In genomic region chr19:16168465-16169081, GRCh38 we compare ENCODE assay signal across 17 cellular contexts. TPM values are rescaled to one million over a fixed set of nuclear protein-coding genes. Genes with fewer than 3 reads are reported as not detected.
DNase-seq lines count a peak whose midpoint lies in the region; FAIRE-seq and TF ChIP-seq lines count a peak whose summit lies in the region.
"Had no signal": no experiment of that assay in that cellular context is flagged by ENCODE, and none has a peak within 500 bp of the region (broad histone marks: within the 10 kb centered on the region; RNA-seq: fewer than 3 reads in every experiment).

No MANE protein-coding gene starts in this region.

- H3K9me3 ChIP-seq in PC-9 (ENCODE audit: insufficient read depth, low read depth), result no peaks in the 10 kb centered on the region
- no peaks in the 10 kb centered on the region for H3K9me3 ChIP-seq in suprapubic skin
- H3K9me3 ChIP-seq: breast epithelium had no signal

- H3K9me2 ChIP-seq in PC-9 (ENCODE audit: insufficient read depth), result no peaks in the 10 kb centered on the region

- no peak for TF ChIP-seq CTCF in PC-9 (conservative IDR thresholded peaks at IDR 0.05)
- no peak for TF ChIP-seq CTCF in choroid plexus epithelial cell (conservative IDR thresholded peaks at IDR 0.05; ENCODE audit: low read depth, low read length)
- TF ChIP-seq CTCF in suprapubic skin (IDR thresholded peaks at IDR 0.05), result no peak

- H3K4me3 ChIP-seq in PC-9, result no peak overlapping the region
- no peak overlapping the region for H3K4me3 ChIP-seq in choroid plexus epithelial cell (ENCODE audit: low read depth, low read length)
- no peak overlapping the region for H3K4me3 ChIP-seq in suprapubic skin
- H3K4me3 ChIP-seq: breast epithelium, SK-N-MC had no signal

- no peaks in the 10 kb centered on the region for H4K20me1 ChIP-seq in PC-9 (ENCODE audit: insufficient read depth)

- no TSS peak for BruUV-seq in PC-9 (replicated peaks; lab: Mats Ljungman, UMichigan)

- intact Hi-C loops in PC-9 (cut with micrococcal nuclease; ENCODE audit: unreplicated experiment), result no loop called here

- no peak overlapping the region for H2AFZ ChIP-seq in PC-9

- CTCF ChIA-PET in PC-9 (lab: Charles Lee), result no interaction called here

- H3K4me1 ChIP-seq in PC-9 (replicated peaks; ENCODE audit: insufficient read depth) (peaks cover 40% of the 10 kb centered on the region), suprapubic skin (no peaks in the 10 kb centered on the region)

- H3K27me3 ChIP-seq in PC-9 (ENCODE audit: insufficient read depth, low read depth) (no peaks in the 10 kb centered on the region), suprapubic skin (no peaks in the 10 kb centered on the region)
- H3K27me3 ChIP-seq: breast epithelium had no signal

- WGBS in suprapubic skin, result 53% methylated on average over 2 of the region's 2 CpGs

- POLR2A ChIA-PET in PC-9 (lab: Charles Lee; ENCODE audit: unreplicated experiment), result no interaction called here

- H3K27ac ChIP-seq in PC-9, result no peak overlapping the region
- H3K27ac ChIP-seq in suprapubic skin, result no peak overlapping the region
- H3K27ac ChIP-seq: breast epithelium, SK-N-MC had no signal

- peaks cover 29% of the 10 kb centered on the region; the same call in 1 of the 2 replicates for H3F3A ChIP-seq in PC-9 (ENCODE audit: insufficient read depth, low read depth)

- H3K36me3 ChIP-seq in PC-9 (ENCODE audit: low read depth), result no peaks in the 10 kb centered on the region
- no peaks in the 10 kb centered on the region for H3K36me3 ChIP-seq in suprapubic skin
- H3K36me3 ChIP-seq: breast epithelium had no signal

- no peak for TF ChIP-seq POLR2A in suprapubic skin (IDR thresholded peaks at IDR 0.05)

- DNase-seq in AML-193 (lab: John Stamatoyannopoulos, UW), result peak; percentile 85 to 87
- DNase-seq in GM18507 (ENCODE audit: extremely low spot score, insufficient read length, low read depth), result no peak
- DNase-seq in PC-9, result peak in 1 of 2 experiments; percentile 51
- peak; percentile 81 for DNase-seq in choroid plexus epithelial cell (ENCODE audit: low read depth)
- no peak for DNase-seq in suprapubic skin (ENCODE audit: low spot score in 2 of 2)
- DNase-seq in A172 (ENCODE audit: low spot score), result no peak
- DNase-seq in NCI-H2029 treated with DMSO at 0.1 percent for 48 hours (lab: John Stamatoyannopoulos, UW), result no peak
- DNase-seq in DMS114 treated with DMSO at 0.1 percent for 48 hours (lab: John Stamatoyannopoulos, UW; ENCODE audit: unreplicated experiment), result no peak
- DNase-seq: C1 segment of cervical spinal cord; kidney glomerular epithelial cell; NCI-H2171; stimulated activated CD4-positive, alpha-beta T cell treated with anti-CD3 and anti-CD28 coated beads, Interleukin-15, amount 100 ng/mL, for 24 hours; stimulated activated naive CD4-positive, alpha-beta T cell had no signal

- H3K4me2 ChIP-seq in PC-9, result 0 out of 2 replicates have a peak overlapping the region, but pooled peaks have one; percentile 1

- H3K79me2 ChIP-seq in PC-9 (ENCODE audit: low read depth), result no peaks in the 10 kb centered on the region

- no peak for TF ChIP-seq EP300 in suprapubic skin (IDR thresholded peaks at IDR 0.05)

- peak; percentile 15 for FAIRE-seq in GM18507 (lab: Jason Lieb, UNC)

RNA-seq across cellular contexts. Expression of gene CIB3, which starts 4.8 kb away (rescaled TPM):
- total RNA-seq in PC-9 (2021) (not detected in 2 replicates), suprapubic skin (not detected)
- not detected in 2 replicates for total RNA-seq in A172 (2014; rRNA removed; shearing (Covaris generic))
- total RNA-seq: fibroblast of lung, HT1080 had no signal

RNA-seq across cellular contexts. Expression of gene FAM32A, which starts 16.6 kb away (rescaled TPM):
- total RNA-seq in PC-9 (2021), result 44.3 and 66.5 TPM in 2 replicates
- total RNA-seq in suprapubic skin, result 100 to 1,000 TPM in 1 of 4 donors, 10 to 100 TPM in 3; 64.2 to 102 (median 81.2) TPM
- 198 and 231 TPM in 2 replicates for total RNA-seq in A172 (2014; rRNA removed; shearing (Covaris generic))

RNA-seq across cellular contexts. Expression of gene HSH2D, which starts 25.1 kb away (rescaled TPM):
- total RNA-seq in PC-9 (2021), result 10.9 and 13.7 TPM in 2 replicates
- total RNA-seq in suprapubic skin, result 1 to 10 TPM in 1 of 4 donors, under 1 TPM in 1, not detected in 2; 0.23 to 1.4 TPM
- total RNA-seq in A172 (2014; rRNA removed; shearing (Covaris generic)), result not detected in 2 replicates
- total RNA-seq: fibroblast of lung, HT1080 had no signal

RNA-seq across cellular contexts. Expression of gene AP1M1, which starts 29.1 kb away (rescaled TPM):
- 27.5 and 52.8 TPM in 2 replicates for total RNA-seq in PC-9 (2021)
- 10 to 100 TPM; 37.2 to 61.2 (median 45.0) TPM for total RNA-seq in suprapubic skin
- total RNA-seq in A172 (2014; rRNA removed; shearing (Covaris generic)), result 118 and 133 TPM in 2 replicates

RNA-seq across cellular contexts. Expression of gene RAB8A, which starts 56.9 kb away (rescaled TPM):
- total RNA-seq in PC-9 (2021), result 87.9 and 104 TPM in 2 replicates
- total RNA-seq in suprapubic skin, result 10 to 100 TPM; 48.9 to 61.9 (median 58.5) TPM
- 60.3 and 60.8 TPM in 2 replicates for total RNA-seq in A172 (2014; rRNA removed; shearing (Covaris generic))

Comparison
In these comparisons a context has a peak if more than half of its experiments do, and no peak if none do; other contexts are left out.
1. DNase-seq: peak in AML-193 (2 of 2) and choroid plexus epithelial cell (single experiment); none in GM18507 (single experiment), suprapubic skin (0 of 2), A172 (single experiment), NCI-H2029 treated with DMSO at 0.1 percent for 48 hours (single experiment) and DMS114 treated with DMSO at 0.1 percent for 48 hours (single experiment).